ENCODE assay signal across 19 cellular contexts in genomic region chr7:157300406-157300770, GRCh38. TPM values are rescaled to one million over a fixed set of nuclear protein-coding genes. Genes with fewer than 3 reads are reported as not detected.
DNase-seq lines count a peak whose midpoint lies in the region; ATAC-seq and TF ChIP-seq lines count a peak whose summit lies in the region.
"Had no signal": no experiment of that assay in that cellular context is flagged by ENCODE, and none has a peak within 500 bp of the region (broad histone marks: within the 10 kb centered on the region; RNA-seq: fewer than 3 reads in every experiment).

No MANE protein-coding gene starts in this region.

- POLR2A ChIA-PET in CD4-positive, alpha-beta memory T cell (lab: Charles Lee; ENCODE audit: partially characterized antibody) = interaction anchor here (6.0 kb wide), 1 partner anchor 37 kb away, joined by 79 read pairs; the partner anchor contains the start of gene DNAJB6

- H3K36me3 ChIP-seq in CD4-positive, alpha-beta memory T cell (ENCODE audit: insufficient read depth, low read length) = no peaks in the 10 kb centered on the region
- no peaks in the 10 kb centered on the region for H3K36me3 ChIP-seq in effector memory CD4-positive, alpha-beta T cell (ENCODE audit: control insufficient read depth, insufficient read depth, low read length)
- no peaks in the 10 kb centered on the region for H3K36me3 ChIP-seq in psoas muscle (ENCODE audit: insufficient read depth in 1 of 2, low read depth in 1 of 2)
- H3K36me3 ChIP-seq: thoracic aorta had no signal

- peaks cover 20% of the 10 kb centered on the region for H3K4me1 ChIP-seq in CD4-positive, alpha-beta memory T cell (ENCODE audit: insufficient read depth, low read length)
- H3K4me1 ChIP-seq in effector memory CD4-positive, alpha-beta T cell (ENCODE audit: control insufficient read depth, insufficient read depth, low read length, poor library complexity, severe bottlenecking) = no peaks in the 10 kb centered on the region
- no peaks in the 10 kb centered on the region for H3K4me1 ChIP-seq in psoas muscle

- intact Hi-C loops in CD4-positive, alpha-beta memory T cell (cut with micrococcal nuclease) = no loop called here
- intact Hi-C loops in psoas muscle (cut with DNase I) = no loop called here

- ATAC-seq in psoas muscle = peak; percentile 10 to 50 (median 32)
- ATAC-seq in activated CD4-positive, CD25-positive, alpha-beta regulatory T cell treated with anti-CD3 and anti-CD28 coated beads, Interleukin-2, amount 50 U/mL, for 24 hours = no peak

- TF ChIP-seq CTCF in HL-60 (IDR thresholded peaks at IDR 0.05; ENCODE audit: insufficient read depth, low read length) = no peak
- TF ChIP-seq CTCF in psoas muscle (IDR thresholded peaks at IDR 0.05) = no peak

- H3K4me1 Mint-ChIP-seq in CD4-positive, alpha-beta memory T cell = peaks cover 26 to 35% (median 30%) of the 10 kb centered on the region in 4 donors

- CTCF ChIA-PET in CD4-positive, alpha-beta memory T cell (lab: Charles Lee; ENCODE audit: partially characterized antibody) = interaction anchor here (1.1 kb wide), 1 partner anchor 39 kb away, joined by 3 read pairs; no protein-coding TSS in a partner anchor

- peaks cover 0 to 1% (median 0%) of the 10 kb centered on the region in 8 donors for H3K9me3 Mint-ChIP-seq in CD4-positive, alpha-beta memory T cell
- H3K9me3 Mint-ChIP-seq: endodermal cell had no signal

- no peaks in the 10 kb centered on the region for H3K27me3 ChIP-seq in CD4-positive, alpha-beta memory T cell (ENCODE audit: insufficient read depth, low read length)
- no peaks in the 10 kb centered on the region for H3K27me3 ChIP-seq in HL-60 (ENCODE audit: insufficient read depth, poor library complexity, severe bottlenecking)
- H3K27me3 ChIP-seq in effector memory CD4-positive, alpha-beta T cell (replicated peaks; ENCODE audit: control insufficient read depth, insufficient read depth, low read length, poor library complexity, severe bottlenecking) = no peaks in the 10 kb centered on the region
- peaks cover 0 to 4% (median 3%) of the 10 kb centered on the region in 3 donors for H3K27me3 ChIP-seq in psoas muscle (ENCODE audit: insufficient read depth in 3 of 3, low read length in 2 of 3)

- H3K9me3 ChIP-seq in CD4-positive, alpha-beta memory T cell (ENCODE audit: control insufficient read depth in 1 of 2, low read length in 2 of 2) = no peaks in the 10 kb centered on the region
- H3K9me3 ChIP-seq in effector memory CD4-positive, alpha-beta T cell (ENCODE audit: control insufficient read depth, low read length) = no peaks in the 10 kb centered on the region
- no peaks in the 10 kb centered on the region for H3K9me3 ChIP-seq in psoas muscle
- H3K9me3 ChIP-seq: thoracic aorta had no signal

- no peak for DNase-seq in CD4-positive, alpha-beta memory T cell
- DNase-seq in HL-60 (ENCODE audit: low read depth in 1 of 2, low spot score in 1 of 2) = no peak
- DNase-seq in effector memory CD4-positive, alpha-beta T cell = no peak
- DNase-seq in psoas muscle = peak in 1 of 2 donors; percentile 68
- no peak for DNase-seq in inferior parietal cortex (ENCODE audit: extremely low spot score)
- DNase-seq in mesenteric fat pad (ENCODE audit: low spot score) = no peak
- DNase-seq in stimulated activated CD4-positive, alpha-beta T cell treated with anti-CD3 and anti-CD28 coated beads, Interleukin-15, amount 100 ng/mL, for 24 hours = no peak
- DNase-seq: amygdala; cerebellar nuclear complex; DMS 273 treated with DMSO at 0.1 percent for 48 hours; hypothalamus; kidney glomerular epithelial cell; MM.1S; stimulated activated CD8-positive, alpha-beta memory T cell treated with anti-CD3 and anti-CD28 coated beads, Interleukin-4, amount 100 ng/mL, for 48 hours had no signal

- no peaks in the 10 kb centered on the region for H3K27me3 Mint-ChIP-seq in CD4-positive, alpha-beta memory T cell

- peak overlapping the region in 1 of 8 donors; percentile 25 for H3K4me3 Mint-ChIP-seq in CD4-positive, alpha-beta memory T cell
- H3K4me3 Mint-ChIP-seq: endodermal cell had no signal

- peak overlapping the region; percentile 9 for H3K27ac ChIP-seq in CD4-positive, alpha-beta memory T cell (ENCODE audit: low read depth, low read length)
- H3K27ac ChIP-seq in HL-60 (replicated peaks) (peak overlapping the region; percentile 97), psoas muscle (no peak overlapping the region)
- peak overlapping the region; percentile 1 for H3K27ac ChIP-seq in effector memory CD4-positive, alpha-beta T cell (ENCODE audit: insufficient read depth, low read length, poor library complexity, severe bottlenecking)
- H3K27ac ChIP-seq: PC-9, SK-N-MC, thoracic aorta had no signal

- peak overlapping the region in 2 of 7 donors; percentile 62 to 88 for H3K27ac Mint-ChIP-seq in CD4-positive, alpha-beta memory T cell

- no peaks in the 10 kb centered on the region for H3K36me3 Mint-ChIP-seq in CD4-positive, alpha-beta memory T cell

- 56 to 57% (median 57%) methylated on average over 22 of the region's 22 CpGs for WGBS in psoas muscle, 3 donors

- no peak overlapping the region for H3K4me3 ChIP-seq in CD4-positive, alpha-beta memory T cell (ENCODE audit: low read length in 2 of 2)
- no peak overlapping the region for H3K4me3 ChIP-seq in HL-60 (replicated peaks; ENCODE audit: insufficient read depth, low read length)
- no peak overlapping the region for H3K4me3 ChIP-seq in effector memory CD4-positive, alpha-beta T cell (ENCODE audit: insufficient read depth, low read depth, low read length, poor library complexity, severe bottlenecking)
- H3K4me3 ChIP-seq in psoas muscle = peak overlapping the region; percentile 16
- H3K4me3 ChIP-seq: PC-9, SK-N-MC, thoracic aorta had no signal

RNA-seq across cellular contexts. Expression of gene DNAJB6, which starts 36.4 kb away (rescaled TPM):
- total RNA-seq in CD4-positive, alpha-beta memory T cell = 10 to 100 TPM; 85.6 to 90.1 TPM
- 100 to 1,000 TPM; 116 to 169 TPM for polyA plus RNA-seq in CD4-positive, alpha-beta memory T cell
- total RNA-seq in psoas muscle (100 to 1,000 TPM; 226 to 243 (median 232) TPM), mesenteric fat pad (110 TPM)
- 100 to 1,000 TPM; 103 to 326 (median 211) TPM for polyA plus RNA-seq in psoas muscle

Comparison
In these comparisons a context has a peak if more than half of its experiments do, and no peak if none do; other contexts are left out.
1. ATAC-seq: peak in psoas muscle (4 of 4); none in activated CD4-positive, CD25-positive, alpha-beta regulatory T cell treated with anti-CD3 and anti-CD28 coated beads, Interleukin-2, amount 50 U/mL, for 24 hours (0 of 2).